Comparison of ENCODE assay signal across 17 cellular contexts in the genomic region with DNA sequence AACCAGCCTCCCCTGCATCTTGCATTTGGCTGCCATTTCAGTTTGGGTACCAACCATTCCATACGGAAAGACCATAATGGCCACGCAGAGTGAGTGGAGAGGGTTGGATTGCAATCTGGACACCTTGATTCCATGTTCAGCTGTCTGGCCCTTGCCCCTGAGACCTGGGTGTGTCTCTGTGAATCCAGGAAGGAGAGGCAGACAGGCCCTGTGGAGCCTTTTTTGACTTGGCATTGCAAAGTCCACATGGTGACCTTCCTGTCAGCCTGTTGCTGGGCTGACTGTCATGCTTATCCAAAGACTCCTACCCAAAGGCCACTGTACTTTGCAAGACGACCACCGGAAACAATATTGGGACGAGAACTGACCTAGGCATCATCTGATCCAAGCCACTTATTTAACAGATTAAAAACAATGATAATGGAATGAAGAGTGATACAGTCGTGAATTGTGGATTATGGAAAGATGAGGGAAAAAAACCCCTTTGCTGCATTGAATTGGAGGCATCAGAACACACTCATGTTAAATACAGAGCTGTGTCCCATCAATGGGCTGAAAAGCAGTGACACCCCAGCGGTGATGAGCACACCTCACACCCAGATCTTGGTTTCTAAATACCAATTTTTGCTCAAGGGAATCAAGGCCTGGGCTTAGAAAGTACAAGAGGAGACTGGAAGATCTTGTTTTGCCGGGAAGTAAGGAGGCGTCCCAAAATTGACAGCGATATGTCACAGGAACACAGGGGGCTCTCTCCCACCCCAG.
DNase-seq lines count a peak whose midpoint lies in the region; ATAC-seq and TF ChIP-seq lines count a peak whose summit lies in the region.
"Had no signal": no experiment of that assay in that cellular context is flagged by ENCODE, and none has a peak within 500 bp of the region (broad histone marks: within the 10 kb centered on the region; RNA-seq: fewer than 3 reads in every experiment).

No MANE protein-coding gene starts in this region.

- H3K9me3 Mint-ChIP-seq in activated T-helper 2 cell treated with anti-CD3 and anti-CD28 coated beads, Interferon-gamma antibody, Interleukin-2, Interleukin-4, amounts not matched to agents 10 μg/mL and 5 μg/mL and 100 μg/mL, durations not matched to agents 14 hours and 24 hours and 36 hours, result no peaks in the 10 kb centered on the region

- H3K4me3 ChIP-seq in right cardiac atrium (ENCODE audit: low read length) (no peak overlapping the region), RWPE2 (ENCODE audit: severe bottlenecking) (no peak overlapping the region)
- H3K4me3 ChIP-seq: GM23248 had no signal

- H3K36me3 Mint-ChIP-seq in activated T-helper 2 cell treated with anti-CD3 and anti-CD28 coated beads, Interferon-gamma antibody, Interleukin-2, Interleukin-4, amounts not matched to agents 10 μg/mL and 5 μg/mL and 100 μg/mL, durations not matched to agents 14 hours and 24 hours and 36 hours (ENCODE audit: low read depth), result no peaks in the 10 kb centered on the region
- H3K36me3 Mint-ChIP-seq: CD4-positive, alpha-beta memory T cell had no signal

- TF ChIP-seq CTCF in RWPE2 (IDR thresholded peaks at IDR 0.05; ENCODE audit: poor library complexity, severe bottlenecking), result no peak

- no peak overlapping the region for H3K27ac Mint-ChIP-seq in activated T-helper 2 cell treated with anti-CD3 and anti-CD28 coated beads, Interferon-gamma antibody, Interleukin-2, Interleukin-4, amounts not matched to agents 10 μg/mL and 5 μg/mL and 100 μg/mL, durations not matched to agents 14 hours and 24 hours and 36 hours
- H3K27ac Mint-ChIP-seq: CD4-positive, alpha-beta memory T cell had no signal

- H3K36me3 ChIP-seq in RWPE2 (ENCODE audit: low read depth), result peaks cover 6% of the 10 kb centered on the region; the same call in 1 of the 2 replicates

- no peak for ATAC-seq in right cardiac atrium
- ATAC-seq in RWPE2 (ENCODE audit: low read depth), result no peak
- ATAC-seq in left lobe of liver, result no peak
- ATAC-seq: PC-3 had no signal

- peaks cover 14% of the 10 kb centered on the region for H3K4me1 Mint-ChIP-seq in activated T-helper 2 cell treated with anti-CD3 and anti-CD28 coated beads, Interferon-gamma antibody, Interleukin-2, Interleukin-4, amounts not matched to agents 10 μg/mL and 5 μg/mL and 100 μg/mL, durations not matched to agents 14 hours and 24 hours and 36 hours (ENCODE audit: low read depth)

- H3K4me1 ChIP-seq in right cardiac atrium (ENCODE audit: control insufficient read depth, insufficient read depth, low read length) (no peaks in the 10 kb centered on the region), RWPE2 (ENCODE audit: insufficient read depth, poor library complexity, severe bottlenecking) (peaks cover 2% of the 10 kb centered on the region)

- WGBS in right cardiac atrium, result 96% methylated on average over 10 of the region's 10 CpGs

- DNase-seq in cardiac septum (ENCODE audit: low spot score) (peak; percentile 31), right cardiac atrium (no peak), RWPE2 (ENCODE audit: low spot score) (peak; percentile 47), left lobe of liver (ENCODE audit: low spot score) (peak; percentile 15), NCI-H82 treated with DMSO at 0.1 percent for 48 hours (lab: John Stamatoyannopoulos, UW; ENCODE audit: unreplicated experiment) (no peak), NCI-H524 (lab: John Stamatoyannopoulos, UW) (no peak)
- DNase-seq in activated T-helper 2 cell treated with anti-CD3 and anti-CD28 coated beads, Interferon-gamma antibody, Interleukin-2, Interleukin-4, amounts not matched to agents 10 μg/mL and 5 μg/mL and 100 μg/mL, durations not matched to agents 14 hours and 24 hours and 36 hours (ENCODE audit: low spot score), result no peak
- DNase-seq: CD4-positive, alpha-beta memory T cell; GF-D8; GM23248; HCEC 1CT; NCI-H1105 treated with DMSO at 0.1 percent for 48 hours; NCI-H1694; NCI-H510A; NCI-H82; PC-3 had no signal

- intact Hi-C loops in cardiac septum (cut with DNase I), result loop anchor here (10.0 kb wide), 1 partner anchor 650 kb away; no protein-coding TSS in a partner anchor
- intact Hi-C loops in right cardiac atrium (cut with DNase I), result loop anchor here in 3 of 4 donors (5.0 kb wide), 3 partner anchors 88 to 378 kb away; a partner anchor contains a TSS
- intact Hi-C loops in activated T-helper 2 cell treated with anti-CD3 and anti-CD28 coated beads, Interferon-gamma antibody, Interleukin-2, Interleukin-4, amounts not matched to agents 10 μg/mL and 5 μg/mL and 100 μg/mL, durations not matched to agents 14 hours and 24 hours and 36 hours (cut with micrococcal nuclease), result no loop called here

- H3K27ac ChIP-seq in right cardiac atrium (ENCODE audit: low read length), result no peak overlapping the region
- H3K27ac ChIP-seq in RWPE2 (ENCODE audit: poor library complexity, severe bottlenecking), result no peak overlapping the region
- H3K27ac ChIP-seq: GM23248, RWPE1 had no signal

- H3K9me3 ChIP-seq in right cardiac atrium (ENCODE audit: control insufficient read depth, low read length) (no peaks in the 10 kb centered on the region), RWPE2 (ENCODE audit: severe bottlenecking) (no peaks in the 10 kb centered on the region)

- H3K4me3 Mint-ChIP-seq in activated T-helper 2 cell treated with anti-CD3 and anti-CD28 coated beads, Interferon-gamma antibody, Interleukin-2, Interleukin-4, amounts not matched to agents 10 μg/mL and 5 μg/mL and 100 μg/mL, durations not matched to agents 14 hours and 24 hours and 36 hours (ENCODE audit: low read depth), result no peak overlapping the region

- no peaks in the 10 kb centered on the region for H3K27me3 ChIP-seq in right cardiac atrium (ENCODE audit: control insufficient read depth, insufficient read depth)
- H3K27me3 ChIP-seq in RWPE2 (ENCODE audit: insufficient read depth, poor library complexity, severe bottlenecking), result no peaks in the 10 kb centered on the region

- H3K27me3 Mint-ChIP-seq in activated T-helper 2 cell treated with anti-CD3 and anti-CD28 coated beads, Interferon-gamma antibody, Interleukin-2, Interleukin-4, amounts not matched to agents 10 μg/mL and 5 μg/mL and 100 μg/mL, durations not matched to agents 14 hours and 24 hours and 36 hours (ENCODE audit: low read depth), result peaks cover 20% of the 10 kb centered on the region

Comparison
In these comparisons a context has a peak if more than half of its experiments do, and no peak if none do; other contexts are left out.
1. DNase-seq: peak in cardiac septum (single experiment), RWPE2 (single experiment) and left lobe of liver (single experiment); none in right cardiac atrium (0 of 3), NCI-H82 treated with DMSO at 0.1 percent for 48 hours (single experiment), NCI-H524 (0 of 2) and activated T-helper 2 cell treated with anti-CD3 and anti-CD28 coated beads, Interferon-gamma antibody, Interleukin-2, Interleukin-4, amounts not matched to agents 10 μg/mL and 5 μg/mL and 100 μg/mL, durations not matched to agents 14 hours and 24 hours and 36 hours (single experiment).